In the genomic region with DNA sequence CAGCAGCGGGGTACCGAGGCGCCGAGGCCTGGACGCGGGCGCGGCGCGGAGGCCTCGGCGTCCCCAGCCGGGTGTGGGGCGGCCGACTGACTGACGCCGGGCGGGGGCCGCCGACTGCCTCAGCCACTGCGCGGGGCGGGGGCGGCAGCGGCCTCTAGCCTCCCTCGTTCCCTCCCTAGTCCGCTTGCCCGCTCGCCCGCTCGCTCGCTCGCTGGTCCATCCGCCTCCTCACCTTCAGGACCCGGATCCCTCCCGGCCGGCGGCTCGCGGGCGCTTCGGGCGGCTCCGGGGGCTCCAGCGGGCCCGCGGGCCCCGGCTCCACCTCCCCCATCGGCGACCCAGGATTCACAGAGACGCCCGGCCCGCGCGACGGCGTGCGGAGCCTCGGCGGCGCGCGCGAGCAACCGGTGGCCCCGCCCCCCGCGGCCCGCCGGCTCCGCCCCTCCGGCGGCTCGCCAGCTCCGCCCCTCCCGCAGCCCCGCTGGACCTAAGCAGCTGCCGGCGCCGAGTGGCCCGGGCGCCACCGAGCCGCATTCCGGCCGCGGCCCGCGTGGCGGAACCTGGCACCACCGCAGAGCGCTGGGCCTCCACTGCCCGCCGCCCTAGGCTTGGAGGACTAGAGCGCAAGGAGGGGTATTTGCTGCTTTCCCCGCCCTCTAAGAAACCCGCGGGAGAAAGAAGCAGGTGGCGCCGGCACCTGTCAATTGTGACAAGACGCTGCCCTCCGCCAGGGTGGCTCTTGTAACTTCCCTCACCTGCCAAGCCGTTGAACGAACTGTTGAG, we compare ENCODE assay signal across 1 cellular context.
A peak's percentile ranks its signal among the peaks of the same experiment; 100 is the strongest.
TF ChIP-seq lines count a peak whose summit lies in the region.

No MANE protein-coding gene starts in this region.

TF ChIP-seq in HepG2, 621 proteins besides CTCF, POLR2A, EP300 and RAD21 (continued from another document and continues in another):
- TF ChIP-seq, protein P1, sequence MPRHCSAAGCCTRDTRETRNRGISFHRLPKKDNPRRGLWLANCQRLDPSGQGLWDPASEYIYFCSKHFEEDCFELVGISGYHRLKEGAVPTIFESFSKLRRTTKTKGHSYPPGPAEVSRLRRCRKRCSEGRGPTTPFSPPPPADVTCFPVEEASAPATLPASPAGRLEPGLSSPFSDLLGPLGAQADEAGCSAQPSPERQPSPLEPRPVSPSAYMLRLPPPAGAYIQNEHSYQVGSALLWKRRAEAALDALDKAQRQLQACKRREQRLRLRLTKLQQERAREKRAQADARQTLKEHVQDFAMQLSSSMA (CRISPR knock-in tag; IDR thresholded peaks at IDR 0.05), result 0 out of 2 replicates have a peak, but pooled peaks have one; percentile 34
- TF ChIP-seq NCOA2 (CRISPR knock-in tag; IDR thresholded peaks at IDR 0.05) (no peak), THYN1 (CRISPR knock-in tag; IDR thresholded peaks at IDR 0.05; ENCODE audit: borderline replicate concordance, low read depth) (no peak), ZNF878 (CRISPR knock-in tag; IDR thresholded peaks at IDR 0.05) (no peak), ZNF441 (CRISPR knock-in tag; IDR thresholded peaks at IDR 0.05; ENCODE audit: borderline replicate concordance) (peak; percentile 80), ZNF570 (CRISPR knock-in tag; IDR thresholded peaks at IDR 0.05; ENCODE audit: borderline replicate concordance) (no peak), ZNF451 (CRISPR knock-in tag; IDR thresholded peaks at IDR 0.05) (no peak), ZNF614 (CRISPR knock-in tag; IDR thresholded peaks at IDR 0.05; ENCODE audit: borderline replicate concordance) (peak; percentile 41; the same call in 1 of the 2 replicates), ZNF547 (CRISPR knock-in tag; IDR thresholded peaks at IDR 0.05) (peak; percentile 94; the same call in 1 of the 2 replicates), ZNF550 (CRISPR knock-in tag; IDR thresholded peaks at IDR 0.05; ENCODE audit: borderline replicate concordance) (0 out of 2 replicates have a peak, but pooled peaks have one; percentile 74), U2AF1 (optimal IDR thresholded peaks at IDR 0.05; ENCODE audit: low read depth, low read length) (no peak), BRD4 (CRISPR knock-in tag; IDR thresholded peaks at IDR 0.05) (no peak), ZNF430 (CRISPR knock-in tag; IDR thresholded peaks at IDR 0.05) (peak; percentile 48; the same call in 1 of the 2 replicates), PHF20 (CRISPR knock-in tag; IDR thresholded peaks at IDR 0.05) (no peak; the same call in 1 of the 2 replicates), ZNF562 (CRISPR knock-in tag; IDR thresholded peaks at IDR 0.05; ENCODE audit: borderline replicate concordance) (no peak), CEBPB (IDR thresholded peaks at IDR 0.05; ENCODE audit: borderline replicate concordance, low read depth, low read length) (no peak), MTA1 (CRISPR knock-in tag; IDR thresholded peaks at IDR 0.05; ENCODE audit: borderline replicate concordance) (peak; percentile 65; the same call in 1 of the 2 replicates), GLI4 (CRISPR knock-in tag; IDR thresholded peaks at IDR 0.05; ENCODE audit: borderline replicate concordance) (peak; percentile 58; the same call in 1 of the 2 replicates), GATAD2A (CRISPR knock-in tag; IDR thresholded peaks at IDR 0.05) (0 out of 2 replicates have a peak, but pooled peaks have one; percentile 23), RBFOX2 (IDR thresholded peaks at IDR 0.05; ENCODE audit: low read depth, low read length) (peak; percentile 67; the same call in 1 of the 2 replicates), MAFK (conservative IDR thresholded peaks at IDR 0.05 in 1 of 2, IDR thresholded peaks at IDR 0.05 in 1 of 2; ENCODE audit: low read length in 2 of 2) (no peak), TGIF2 (CRISPR knock-in tag; IDR thresholded peaks at IDR 0.05) (peak; percentile 95), CBX2 (IDR thresholded peaks at IDR 0.05; ENCODE audit: low read depth, low read length) (no peak), CBX2 (CRISPR knock-in tag; IDR thresholded peaks at IDR 0.05; ENCODE audit: low read depth) (no peak), RELA (CRISPR knock-in tag; IDR thresholded peaks at IDR 0.05) (no peak; the same call in 1 of the 2 replicates), NCOA5 (CRISPR knock-in tag; IDR thresholded peaks at IDR 0.05) (no peak), ZNF660 (CRISPR knock-in tag; IDR thresholded peaks at IDR 0.05; ENCODE audit: borderline replicate concordance, low read depth) (no peak)
- TF ChIP-seq, protein P2, sequence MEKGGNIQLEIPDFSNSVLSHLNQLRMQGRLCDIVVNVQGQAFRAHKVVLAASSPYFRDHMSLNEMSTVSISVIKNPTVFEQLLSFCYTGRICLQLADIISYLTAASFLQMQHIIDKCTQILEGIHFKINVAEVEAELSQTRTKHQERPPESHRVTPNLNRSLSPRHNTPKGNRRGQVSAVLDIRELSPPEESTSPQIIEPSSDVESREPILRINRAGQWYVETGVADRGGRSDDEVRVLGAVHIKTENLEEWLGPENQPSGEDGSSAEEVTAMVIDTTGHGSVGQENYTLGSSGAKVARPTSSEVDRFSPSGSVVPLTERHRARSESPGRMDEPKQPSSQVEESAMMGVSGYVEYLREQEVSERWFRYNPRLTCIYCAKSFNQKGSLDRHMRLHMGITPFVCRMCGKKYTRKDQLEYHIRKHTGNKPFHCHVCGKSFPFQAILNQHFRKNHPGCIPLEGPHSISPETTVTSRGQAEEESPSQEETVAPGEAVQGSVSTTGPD (CRISPR knock-in tag; IDR thresholded peaks at IDR 0.05), result no peak
- TF ChIP-seq, protein P3, sequence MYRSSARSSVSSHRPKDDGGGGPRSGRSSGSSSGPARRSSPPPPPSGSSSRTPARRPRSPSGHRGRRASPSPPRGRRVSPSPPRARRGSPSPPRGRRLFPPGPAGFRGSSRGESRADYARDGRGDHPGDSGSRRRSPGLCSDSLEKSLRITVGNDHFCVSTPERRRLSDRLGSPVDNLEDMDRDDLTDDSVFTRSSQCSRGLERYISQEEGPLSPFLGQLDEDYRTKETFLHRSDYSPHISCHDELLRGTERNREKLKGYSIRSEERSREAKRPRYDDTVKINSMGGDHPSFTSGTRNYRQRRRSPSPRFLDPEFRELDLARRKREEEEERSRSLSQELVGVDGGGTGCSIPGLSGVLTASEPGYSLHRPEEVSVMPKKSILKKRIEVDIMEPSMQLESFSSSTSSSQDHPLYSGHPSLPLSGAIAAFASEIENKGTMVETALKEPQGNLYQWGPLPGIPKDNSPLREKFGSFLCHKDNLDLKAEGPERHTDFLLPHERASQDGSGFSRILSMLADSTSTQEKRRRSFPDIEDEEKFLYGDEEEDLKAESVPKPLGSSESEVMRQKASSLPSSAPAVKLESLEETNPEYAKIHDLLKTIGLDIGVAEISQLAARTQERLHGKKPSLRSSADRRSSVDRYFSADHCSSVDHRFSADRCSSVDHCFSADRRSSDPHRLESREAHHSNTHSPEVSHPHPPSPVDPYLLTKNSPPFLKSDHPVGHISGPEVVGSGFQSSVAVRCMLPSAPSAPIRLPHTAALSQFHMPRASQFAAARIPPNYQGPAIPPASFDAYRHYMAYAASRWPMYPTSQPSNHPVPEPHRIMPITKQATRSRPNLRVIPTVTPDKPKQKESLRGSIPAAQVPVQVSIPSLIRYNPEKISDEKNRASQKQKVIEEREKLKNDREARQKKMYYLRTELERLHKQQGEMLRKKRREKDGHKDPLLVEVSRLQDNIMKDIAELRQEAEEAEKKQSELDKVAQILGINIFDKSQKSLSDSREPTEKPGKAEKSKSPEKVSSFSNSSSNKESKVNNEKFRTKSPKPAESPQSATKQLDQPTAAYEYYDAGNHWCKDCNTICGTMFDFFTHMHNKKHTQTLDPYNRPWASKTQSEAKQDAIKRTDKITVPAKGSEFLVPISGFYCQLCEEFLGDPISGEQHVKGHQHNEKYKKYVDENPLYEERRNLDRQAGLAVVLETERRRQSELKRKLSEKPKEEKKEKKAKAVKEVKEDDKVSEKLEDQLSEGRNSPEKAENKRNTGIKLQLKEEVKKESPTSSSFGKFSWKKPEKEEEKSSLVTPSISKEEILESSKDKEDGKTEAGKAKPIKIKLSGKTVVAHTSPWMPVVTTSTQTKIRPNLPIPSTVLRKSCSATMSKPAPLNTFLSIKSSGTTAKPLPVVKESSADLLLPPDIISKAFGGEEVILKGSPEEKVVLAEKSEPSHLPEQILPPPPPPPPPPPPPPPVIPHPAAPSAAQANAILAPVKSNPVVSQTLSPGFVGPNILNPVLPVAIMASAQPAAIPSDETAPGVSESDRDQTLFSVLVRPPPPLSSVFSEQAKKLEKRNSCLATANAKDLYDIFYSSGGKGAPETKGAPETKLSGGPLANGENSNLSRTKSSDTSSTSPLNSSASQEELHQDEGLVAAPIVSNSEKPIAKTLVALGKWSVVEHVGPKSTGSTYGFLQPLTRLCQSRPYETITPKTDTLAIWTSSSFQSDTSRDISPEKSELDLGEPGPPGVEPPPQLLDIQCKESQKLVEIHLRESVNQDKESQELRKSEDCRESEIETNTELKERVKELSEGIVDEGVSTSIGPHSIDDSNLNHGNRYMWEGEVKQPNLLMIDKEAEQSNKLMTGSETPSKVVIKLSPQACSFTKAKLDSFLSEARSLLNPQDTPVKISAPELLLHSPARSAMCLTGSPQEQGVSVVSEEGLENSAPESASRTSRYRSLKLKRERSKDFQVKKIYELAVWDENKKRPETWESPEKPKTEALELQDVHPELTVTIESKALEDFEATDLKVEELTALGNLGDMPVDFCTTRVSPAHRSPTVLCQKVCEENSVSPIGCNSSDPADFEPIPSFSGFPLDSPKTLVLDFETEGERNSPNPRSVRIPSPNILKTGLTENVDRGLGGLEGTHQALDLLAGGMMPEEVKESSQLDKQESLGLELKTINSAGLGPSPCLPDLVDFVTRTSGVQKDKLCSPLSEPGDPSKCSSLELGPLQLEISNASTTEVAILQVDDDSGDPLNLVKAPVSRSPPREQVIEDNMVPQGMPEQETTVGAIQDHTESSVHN (CRISPR knock-in tag; IDR thresholded peaks at IDR 0.05), result no peak
- TF ChIP-seq, protein P4, sequence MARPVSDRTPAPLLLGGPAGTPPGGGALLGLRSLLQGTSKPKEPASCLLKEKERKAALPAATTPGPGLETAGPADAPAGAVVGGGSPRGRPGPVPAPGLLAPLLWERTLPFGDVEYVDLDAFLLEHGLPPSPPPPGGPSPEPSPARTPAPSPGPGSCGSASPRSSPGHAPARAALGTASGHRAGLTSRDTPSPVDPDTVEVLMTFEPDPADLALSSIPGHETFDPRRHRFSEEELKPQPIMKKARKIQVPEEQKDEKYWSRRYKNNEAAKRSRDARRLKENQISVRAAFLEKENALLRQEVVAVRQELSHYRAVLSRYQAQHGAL (CRISPR knock-in tag; IDR thresholded peaks at IDR 0.05; ENCODE audit: not compliant biosample characterization), result peak; percentile 21
- TF ChIP-seq, protein P5, sequence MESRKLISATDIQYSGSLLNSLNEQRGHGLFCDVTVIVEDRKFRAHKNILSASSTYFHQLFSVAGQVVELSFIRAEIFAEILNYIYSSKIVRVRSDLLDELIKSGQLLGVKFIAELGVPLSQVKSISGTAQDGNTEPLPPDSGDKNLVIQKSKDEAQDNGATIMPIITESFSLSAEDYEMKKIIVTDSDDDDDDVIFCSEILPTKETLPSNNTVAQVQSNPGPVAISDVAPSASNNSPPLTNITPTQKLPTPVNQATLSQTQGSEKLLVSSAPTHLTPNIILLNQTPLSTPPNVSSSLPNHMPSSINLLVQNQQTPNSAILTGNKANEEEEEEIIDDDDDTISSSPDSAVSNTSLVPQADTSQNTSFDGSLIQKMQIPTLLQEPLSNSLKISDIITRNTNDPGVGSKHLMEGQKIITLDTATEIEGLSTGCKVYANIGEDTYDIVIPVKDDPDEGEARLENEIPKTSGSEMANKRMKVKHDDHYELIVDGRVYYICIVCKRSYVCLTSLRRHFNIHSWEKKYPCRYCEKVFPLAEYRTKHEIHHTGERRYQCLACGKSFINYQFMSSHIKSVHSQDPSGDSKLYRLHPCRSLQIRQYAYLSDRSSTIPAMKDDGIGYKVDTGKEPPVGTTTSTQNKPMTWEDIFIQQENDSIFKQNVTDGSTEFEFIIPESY (CRISPR knock-in tag; IDR thresholded peaks at IDR 0.05), result no peak
- TF ChIP-seq, protein P6, sequence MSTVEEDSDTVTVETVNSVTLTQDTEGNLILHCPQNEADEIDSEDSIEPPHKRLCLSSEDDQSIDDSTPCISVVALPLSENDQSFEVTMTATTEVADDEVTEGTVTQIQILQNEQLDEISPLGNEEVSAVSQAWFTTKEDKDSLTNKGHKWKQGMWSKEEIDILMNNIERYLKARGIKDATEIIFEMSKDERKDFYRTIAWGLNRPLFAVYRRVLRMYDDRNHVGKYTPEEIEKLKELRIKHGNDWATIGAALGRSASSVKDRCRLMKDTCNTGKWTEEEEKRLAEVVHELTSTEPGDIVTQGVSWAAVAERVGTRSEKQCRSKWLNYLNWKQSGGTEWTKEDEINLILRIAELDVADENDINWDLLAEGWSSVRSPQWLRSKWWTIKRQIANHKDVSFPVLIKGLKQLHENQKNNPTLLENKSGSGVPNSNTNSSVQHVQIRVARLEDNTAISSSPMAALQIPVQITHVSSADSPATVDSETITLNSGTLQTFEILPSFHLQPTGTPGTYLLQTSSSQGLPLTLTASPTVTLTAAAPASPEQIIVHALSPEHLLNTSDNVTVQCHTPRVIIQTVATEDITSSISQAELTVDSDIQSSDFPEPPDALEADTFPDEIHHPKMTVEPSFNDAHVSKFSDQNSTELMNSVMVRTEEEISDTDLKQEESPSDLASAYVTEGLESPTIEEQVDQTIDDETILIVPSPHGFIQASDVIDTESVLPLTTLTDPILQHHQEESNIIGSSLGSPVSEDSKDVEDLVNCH (CRISPR knock-in tag; IDR thresholded peaks at IDR 0.05), result no peak
- TF ChIP-seq, protein P7, sequence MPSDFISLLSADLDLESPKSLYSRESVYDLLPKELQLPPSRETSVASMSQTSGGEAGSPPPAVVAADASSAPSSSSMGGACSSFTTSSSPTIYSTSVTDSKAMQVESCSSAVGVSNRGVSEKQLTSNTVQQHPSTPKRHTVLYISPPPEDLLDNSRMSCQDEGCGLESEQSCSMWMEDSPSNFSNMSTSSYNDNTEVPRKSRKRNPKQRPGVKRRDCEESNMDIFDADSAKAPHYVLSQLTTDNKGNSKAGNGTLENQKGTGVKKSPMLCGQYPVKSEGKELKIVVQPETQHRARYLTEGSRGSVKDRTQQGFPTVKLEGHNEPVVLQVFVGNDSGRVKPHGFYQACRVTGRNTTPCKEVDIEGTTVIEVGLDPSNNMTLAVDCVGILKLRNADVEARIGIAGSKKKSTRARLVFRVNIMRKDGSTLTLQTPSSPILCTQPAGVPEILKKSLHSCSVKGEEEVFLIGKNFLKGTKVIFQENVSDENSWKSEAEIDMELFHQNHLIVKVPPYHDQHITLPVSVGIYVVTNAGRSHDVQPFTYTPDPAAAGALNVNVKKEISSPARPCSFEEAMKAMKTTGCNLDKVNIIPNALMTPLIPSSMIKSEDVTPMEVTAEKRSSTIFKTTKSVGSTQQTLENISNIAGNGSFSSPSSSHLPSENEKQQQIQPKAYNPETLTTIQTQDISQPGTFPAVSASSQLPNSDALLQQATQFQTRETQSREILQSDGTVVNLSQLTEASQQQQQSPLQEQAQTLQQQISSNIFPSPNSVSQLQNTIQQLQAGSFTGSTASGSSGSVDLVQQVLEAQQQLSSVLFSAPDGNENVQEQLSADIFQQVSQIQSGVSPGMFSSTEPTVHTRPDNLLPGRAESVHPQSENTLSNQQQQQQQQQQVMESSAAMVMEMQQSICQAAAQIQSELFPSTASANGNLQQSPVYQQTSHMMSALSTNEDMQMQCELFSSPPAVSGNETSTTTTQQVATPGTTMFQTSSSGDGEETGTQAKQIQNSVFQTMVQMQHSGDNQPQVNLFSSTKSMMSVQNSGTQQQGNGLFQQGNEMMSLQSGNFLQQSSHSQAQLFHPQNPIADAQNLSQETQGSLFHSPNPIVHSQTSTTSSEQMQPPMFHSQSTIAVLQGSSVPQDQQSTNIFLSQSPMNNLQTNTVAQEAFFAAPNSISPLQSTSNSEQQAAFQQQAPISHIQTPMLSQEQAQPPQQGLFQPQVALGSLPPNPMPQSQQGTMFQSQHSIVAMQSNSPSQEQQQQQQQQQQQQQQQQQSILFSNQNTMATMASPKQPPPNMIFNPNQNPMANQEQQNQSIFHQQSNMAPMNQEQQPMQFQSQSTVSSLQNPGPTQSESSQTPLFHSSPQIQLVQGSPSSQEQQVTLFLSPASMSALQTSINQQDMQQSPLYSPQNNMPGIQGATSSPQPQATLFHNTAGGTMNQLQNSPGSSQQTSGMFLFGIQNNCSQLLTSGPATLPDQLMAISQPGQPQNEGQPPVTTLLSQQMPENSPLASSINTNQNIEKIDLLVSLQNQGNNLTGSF (CRISPR knock-in tag; IDR thresholded peaks at IDR 0.05), result 0 out of 2 replicates have a peak, but pooled peaks have one; percentile 39
